In the genomic region with DNA sequence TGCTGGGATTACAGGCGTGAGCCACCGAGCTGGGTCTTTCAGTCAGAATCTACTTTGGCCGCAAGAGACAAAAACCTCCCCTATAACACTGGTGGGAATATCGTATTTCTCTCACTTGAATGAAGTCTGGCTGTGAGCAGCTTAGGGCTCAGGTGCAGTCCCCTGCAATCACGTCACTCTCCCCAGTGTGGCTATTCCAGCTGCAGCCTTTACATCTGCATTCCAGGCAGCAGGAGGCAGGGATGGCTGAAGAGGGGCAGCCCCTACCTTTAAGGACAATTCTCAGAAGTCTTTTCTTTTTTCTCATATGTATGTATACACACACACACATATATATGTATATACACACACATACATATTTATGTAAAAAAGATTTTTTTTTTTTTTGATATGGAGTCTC, we compare ENCODE assay signal across 1 cellular context.
TF ChIP-seq lines count a peak whose summit lies in the region.

No MANE protein-coding gene starts in this region.

TF ChIP-seq in HepG2, 621 proteins besides CTCF, POLR2A, EP300 and RAD21:
- TF ChIP-seq TEAD3 (CRISPR knock-in tag; optimal IDR thresholded peaks at IDR 0.05; ENCODE audit: borderline replicate concordance), result peak; percentile 60
- TF ChIP-seq KDM5A (IDR thresholded peaks at IDR 0.05; ENCODE audit: borderline replicate concordance, low read length), result no peak
